1 cellular context compared by ENCODE assay signal in genomic region chr1:46418976-46419375, GRCh38.
A peak's percentile ranks its signal among the peaks of the same experiment; 100 is the strongest.
TF ChIP-seq lines count a peak whose summit lies in the region.

No MANE protein-coding gene starts in this region.

TF ChIP-seq in HepG2, 621 proteins besides CTCF, POLR2A, EP300 and RAD21 (continued from another document and continues in another):
- TF ChIP-seq ZBTB33 (CRISPR knock-in tag; IDR thresholded peaks at IDR 0.05) (no peak), SRY (CRISPR knock-in tag; IDR thresholded peaks at IDR 0.05) (0 out of 2 replicates have a peak, but pooled peaks have one; percentile 29), ZMYM3 (CRISPR knock-in tag; IDR thresholded peaks at IDR 0.05) (peak; percentile 47), ZNF691 (CRISPR knock-in tag; IDR thresholded peaks at IDR 0.05; ENCODE audit: borderline replicate concordance, low read depth) (peak; percentile 56; the same call in 1 of the 2 replicates), MXD1 (CRISPR knock-in tag; IDR thresholded peaks at IDR 0.05) (0 out of 2 replicates have a peak, but pooled peaks have one; percentile 23), NR2F1 (CRISPR knock-in tag; IDR thresholded peaks at IDR 0.05) (peak; percentile 39 to 74; a peak in 3 of 4 replicates), KDM2A (CRISPR knock-in tag; IDR thresholded peaks at IDR 0.05; ENCODE audit: borderline replicate concordance, low read depth) (peak; percentile 36; the same call in 1 of the 2 replicates), PHF21A (CRISPR knock-in tag; IDR thresholded peaks at IDR 0.05) (no peak), ARID5B (CRISPR knock-in tag; IDR thresholded peaks at IDR 0.05) (peak; percentile 77; the same call in 1 of the 2 replicates), ZBTB8A (CRISPR knock-in tag; IDR thresholded peaks at IDR 0.05; ENCODE audit: borderline replicate concordance, low read depth) (no peak), ZKSCAN1 (IDR thresholded peaks at IDR 0.05; ENCODE audit: low read length) (no peak), BORCS8-MEF2B (CRISPR knock-in tag; IDR thresholded peaks at IDR 0.05) (peak; percentile 48; the same call in 1 of the 2 replicates), ZNF569 (CRISPR knock-in tag; IDR thresholded peaks at IDR 0.05; ENCODE audit: borderline replicate concordance) (no peak), ZBTB40 (IDR thresholded peaks at IDR 0.05) (no peak), ZBTB40 (CRISPR knock-in tag; IDR thresholded peaks at IDR 0.05) (0 out of 2 replicates have a peak, but pooled peaks have one; percentile 41), MIXL1 (CRISPR knock-in tag; IDR thresholded peaks at IDR 0.05) (0 out of 2 replicates have a peak, but pooled peaks have one; percentile 14), CCDC6 (CRISPR knock-in tag; IDR thresholded peaks at IDR 0.05) (peak; percentile 56; the same call in 1 of the 2 replicates), ZNF546 (CRISPR knock-in tag; conservative IDR thresholded peaks at IDR 0.05) (0 out of 2 replicates have a peak, but pooled peaks have one; percentile 35), ZFP82 (CRISPR knock-in tag; IDR thresholded peaks at IDR 0.05; ENCODE audit: borderline replicate concordance) (no peak), ZNF75D (CRISPR knock-in tag; IDR thresholded peaks at IDR 0.05; ENCODE audit: borderline replicate concordance) (no peak), HMGXB4 (CRISPR knock-in tag; IDR thresholded peaks at IDR 0.05; ENCODE audit: borderline replicate concordance in 1 of 2, low read depth in 1 of 2) (no peak), AHDC1 (CRISPR knock-in tag; IDR thresholded peaks at IDR 0.05; ENCODE audit: borderline replicate concordance) (0 out of 2 replicates have a peak, but pooled peaks have one; percentile 31), ZSCAN22 (CRISPR knock-in tag; IDR thresholded peaks at IDR 0.05) (no peak)
